ENCODE assay signal across 22 cellular contexts in genomic region chr11:17790453-17790852, GRCh38. TPM values are rescaled to one million over a fixed set of nuclear protein-coding genes. Genes with fewer than 3 reads are reported as not detected.
DNase-seq lines count a peak whose midpoint lies in the region; ATAC-seq and TF ChIP-seq lines count a peak whose summit lies in the region.
"Had no signal": no experiment of that assay in that cellular context is flagged by ENCODE, and none has a peak within 500 bp of the region (broad histone marks: within the 10 kb centered on the region; RNA-seq: fewer than 3 reads in every experiment).

No MANE protein-coding gene starts in this region.

- in situ Hi-C loops in brain microvascular endothelial cell (cut with HindIII; ENCODE audit: low pct_ligation_motif_present, low sequenced_read_pairs) = no loop called here

- no peaks in the 10 kb centered on the region for H3K36me3 ChIP-seq in ACC112 (ENCODE audit: insufficient read depth, low read length)
- no peaks in the 10 kb centered on the region for H3K36me3 ChIP-seq in brain microvascular endothelial cell (replicated peaks)
- H3K36me3 ChIP-seq in psoas muscle (ENCODE audit: insufficient read depth in 1 of 2, low read depth in 1 of 2) = no peaks in the 10 kb centered on the region
- H3K36me3 ChIP-seq: esophagus squamous epithelium had no signal

- no peaks in the 10 kb centered on the region for H3K9me3 ChIP-seq in psoas muscle
- H3K9me3 ChIP-seq: esophagus squamous epithelium, tibial artery had no signal

- ATAC-seq in psoas muscle = no peak
- ATAC-seq: activated T-cell treated with anti-CD3 and anti-CD28 coated beads, Interleukin-2, amount 50 U/mL, for 72 hours; left colon had no signal

- intact Hi-C loops in psoas muscle (cut with DNase I) = no loop called here
- intact Hi-C loops in dorsolateral prefrontal cortex (cut with DNase I) = no loop called here

- H3K79me2 ChIP-seq in ACC112 (ENCODE audit: control insufficient read depth, insufficient read depth, low read length, unreplicated experiment) = no peaks in the 10 kb centered on the region

- peaks cover 33% of the 10 kb centered on the region for H3K4me1 ChIP-seq in ACC112 (ENCODE audit: control insufficient read depth, insufficient read depth, low read length, unreplicated experiment)
- H3K4me1 ChIP-seq in psoas muscle = peaks cover 2% of the 10 kb centered on the region
- H3K4me1 ChIP-seq: esophagus squamous epithelium, tibial artery had no signal

- TF ChIP-seq CTCF in brain microvascular endothelial cell (IDR thresholded peaks at IDR 0.05; ENCODE audit: low read depth, low read length, missing control alignments) (no peak), psoas muscle (IDR thresholded peaks at IDR 0.05) (no peak), dorsolateral prefrontal cortex (IDR thresholded peaks at IDR 0.05 in 54 of 56, conservative IDR thresholded peaks at IDR 0.05 in 2 of 56; ENCODE audit: low read depth in 1 of 56, partially characterized antibody in 56 of 56) (no peak)

- H3K27ac ChIP-seq in ACC112 (ENCODE audit: low read depth, low read length) (peak overlapping the region; percentile 36), brain microvascular endothelial cell (peak overlapping the region; percentile 39), psoas muscle (no peak overlapping the region), dorsolateral prefrontal cortex (no peak overlapping the region)
- H3K27ac ChIP-seq: esophagus squamous epithelium, PC-9, tibial artery had no signal

- no peaks in the 10 kb centered on the region for H3K27me3 ChIP-seq in ACC112 (ENCODE audit: insufficient read depth, low read length)
- no peaks in the 10 kb centered on the region for H3K27me3 ChIP-seq in brain microvascular endothelial cell (replicated peaks)
- H3K27me3 ChIP-seq in psoas muscle (ENCODE audit: insufficient read depth in 3 of 3, low read length in 2 of 3) = no peaks in the 10 kb centered on the region
- H3K27me3 ChIP-seq in dorsolateral prefrontal cortex = no peaks in the 10 kb centered on the region
- H3K27me3 ChIP-seq: esophagus squamous epithelium, tibial artery had no signal

- 89 to 100% (median 97%) methylated on average over 1 of the region's 1 CpG for WGBS in psoas muscle, 3 donors

- H2AFZ ChIP-seq in ACC112 (ENCODE audit: low read length, unreplicated experiment) = no peak overlapping the region
- H2AFZ ChIP-seq: PC-9 had no signal

- DNase-seq in HS-5 (ENCODE audit: low read depth) (peak; percentile 53), brain microvascular endothelial cell (peak; percentile 46), fibroblast of the conjunctiva (ENCODE audit: low read depth) (peak; percentile 43), psoas muscle (no peak), AG20443 (ENCODE audit: low spot score) (no peak), dorsolateral prefrontal cortex (no peak)
- DNase-seq in activated CD4-positive, alpha-beta T cell treated with anti-CD3 and anti-CD28 coated beads for 48 hours = no peak
- DNase-seq: activated B cell treated with CpG ODN at 0.5 μM for 24 hours; activated CD8-positive, alpha-beta memory T cell treated with anti-CD3 and anti-CD28 coated beads for 24 hours; activated T-cell treated with anti-CD3 and anti-CD28 coated beads, Interleukin-2, amount 50 U/mL, for 72 hours; CD4-positive, CD25-positive, alpha-beta regulatory T cell; esophagus squamous epithelium; H9; KBM-7; left colon; NCI-H1092; NCI-H774; stimulated activated naive CD4-positive, alpha-beta T cell; tibial artery had no signal

- H3K4me3 ChIP-seq in ACC112 (ENCODE audit: low read depth, low read length) (peak overlapping the region; percentile 16; the same call in 1 of the 2 replicates), brain microvascular endothelial cell (ENCODE audit: low read depth, low read length) (no peak overlapping the region), psoas muscle (no peak overlapping the region), dorsolateral prefrontal cortex (no peak overlapping the region)
- H3K4me3 ChIP-seq: esophagus squamous epithelium, PC-9, tibial artery had no signal

RNA-seq across cellular contexts. Expression of gene KCNC1, which starts 55.9 kb away (rescaled TPM):
- total RNA-seq in psoas muscle (1 to 10 TPM in 1 of 4 donors, under 1 TPM in 3; 0.05 to 1.1 (median 0.47) TPM), dorsolateral prefrontal cortex (100 to 1,000 TPM in 77 of 120 experiments, 10 to 100 TPM in 43; 28.2 to 194 (median 105) TPM)
- under 1 TPM; 0.01 to 0.13 (median 0.05) TPM for polyA plus RNA-seq in psoas muscle
- total RNA-seq: activated B cell treated with CpG ODN at 0.5 μM for 24 hours; activated T-cell treated with anti-CD3 and anti-CD28 coated beads, Interleukin-2, amount 50 U/mL, for 72 hours; CD4-positive, CD25-positive, alpha-beta regulatory T cell; dermis microvascular lymphatic vessel endothelial cell; esophagus squamous epithelium; PC-9 had no signal

Comparison
In these comparisons a context has a peak if more than half of its experiments do, and no peak if none do; other contexts are left out.
1. H3K27ac ChIP-seq: peak in ACC112 (single experiment) and brain microvascular endothelial cell (single experiment); none in psoas muscle (single experiment) and dorsolateral prefrontal cortex (0 of 59).
2. DNase-seq: peak in HS-5 (single experiment), brain microvascular endothelial cell (single experiment) and fibroblast of the conjunctiva (single experiment); none in psoas muscle (0 of 2), activated CD4-positive, alpha-beta T cell treated with anti-CD3 and anti-CD28 coated beads for 48 hours (single experiment), AG20443 (single experiment) and dorsolateral prefrontal cortex (0 of 10).
3. RNA of gene KCNC1, which starts 55.9 kb away (total RNA-seq): 28.2 to 194 TPM in dorsolateral prefrontal cortex; 0.05 to 1.1 TPM in psoas muscle; every median in the first group is over 10 times any median in the second.